In the genomic region with DNA sequence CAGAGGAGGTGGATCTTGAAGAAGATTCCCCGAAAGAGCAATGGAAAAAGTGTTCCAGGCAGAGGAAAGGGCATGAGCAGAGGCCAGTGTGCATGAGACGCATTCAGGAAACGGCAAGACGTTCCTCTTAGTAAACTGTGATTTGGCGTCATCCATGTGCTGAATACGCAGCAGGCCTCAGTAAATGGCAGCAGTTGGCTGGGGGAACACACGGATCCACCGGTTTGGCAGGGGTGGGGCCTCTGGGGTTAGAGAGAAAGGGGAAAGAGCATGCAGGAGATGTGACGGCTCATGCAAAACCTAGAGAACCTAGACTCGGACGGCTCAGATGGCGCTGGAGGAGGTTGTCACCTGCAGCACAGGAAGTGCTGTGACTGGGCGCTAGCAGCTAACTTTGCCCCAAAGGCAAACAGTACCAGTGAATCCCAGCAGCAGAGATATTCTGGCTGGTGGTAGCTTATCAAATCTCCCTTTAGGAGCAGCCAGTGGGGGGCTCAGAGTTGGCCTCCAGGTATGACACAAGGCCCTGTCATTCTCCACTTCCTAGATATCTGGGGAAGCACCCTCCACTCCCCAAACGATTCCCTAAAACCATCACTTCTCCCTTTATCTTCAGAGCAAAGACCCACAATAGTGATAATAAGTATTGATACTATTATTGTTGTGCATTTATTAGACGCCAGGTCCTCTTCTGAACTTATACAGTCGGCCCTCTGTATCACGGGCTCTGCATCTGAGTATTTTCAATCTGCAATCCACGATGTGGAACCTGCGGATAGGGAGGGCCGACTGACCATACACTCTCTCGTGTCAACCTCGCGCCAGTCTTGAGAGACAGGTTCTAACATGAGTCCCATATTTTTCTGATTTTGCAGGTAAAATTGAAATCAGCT, we compare ENCODE assay signal across 1 cellular context.
TF ChIP-seq lines count a peak whose summit lies in the region.

No MANE protein-coding gene starts in this region.

TF ChIP-seq in IMR-90, 13 proteins besides CTCF, POLR2A, EP300 and RAD21:
- TF ChIP-seq NFE2L2 (IDR thresholded peaks at IDR 0.05; ENCODE audit: low read depth, low read length) (no peak), SMC3 (IDR thresholded peaks at IDR 0.05; ENCODE audit: low read depth, low read length) (no peak), RFX5 (IDR thresholded peaks at IDR 0.05; ENCODE audit: low read depth, low read length) (no peak), CEBPB (IDR thresholded peaks at IDR 0.05; ENCODE audit: low read depth, low read length) (no peak), MXI1 (IDR thresholded peaks at IDR 0.05; ENCODE audit: borderline replicate concordance, low read depth, low read length) (no peak), MAFK (IDR thresholded peaks at IDR 0.05; ENCODE audit: low read depth, low read length) (no peak), FOS (IDR thresholded peaks at IDR 0.05; ENCODE audit: low read depth, low read length) (no peak), CHD1 (IDR thresholded peaks at IDR 0.05; ENCODE audit: low read depth, low read length) (no peak), BHLHE40 (IDR thresholded peaks at IDR 0.05; ENCODE audit: low read depth, low read length) (no peak), RCOR1 (IDR thresholded peaks at IDR 0.05; ENCODE audit: insufficient replicate concordance, low read length) (no peak), MAZ (IDR thresholded peaks at IDR 0.05; ENCODE audit: borderline replicate concordance, low read depth, low read length) (no peak)
- TF ChIP-seq, protein P1, sequence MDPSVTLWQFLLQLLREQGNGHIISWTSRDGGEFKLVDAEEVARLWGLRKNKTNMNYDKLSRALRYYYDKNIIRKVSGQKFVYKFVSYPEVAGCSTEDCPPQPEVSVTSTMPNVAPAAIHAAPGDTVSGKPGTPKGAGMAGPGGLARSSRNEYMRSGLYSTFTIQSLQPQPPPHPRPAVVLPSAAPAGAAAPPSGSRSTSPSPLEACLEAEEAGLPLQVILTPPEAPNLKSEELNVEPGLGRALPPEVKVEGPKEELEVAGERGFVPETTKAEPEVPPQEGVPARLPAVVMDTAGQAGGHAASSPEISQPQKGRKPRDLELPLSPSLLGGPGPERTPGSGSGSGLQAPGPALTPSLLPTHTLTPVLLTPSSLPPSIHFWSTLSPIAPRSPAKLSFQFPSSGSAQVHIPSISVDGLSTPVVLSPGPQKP (IDR thresholded peaks at IDR 0.05; ENCODE audit: borderline replicate concordance, low read depth, low read length), result no peak
- TF ChIP-seq, protein P2, sequence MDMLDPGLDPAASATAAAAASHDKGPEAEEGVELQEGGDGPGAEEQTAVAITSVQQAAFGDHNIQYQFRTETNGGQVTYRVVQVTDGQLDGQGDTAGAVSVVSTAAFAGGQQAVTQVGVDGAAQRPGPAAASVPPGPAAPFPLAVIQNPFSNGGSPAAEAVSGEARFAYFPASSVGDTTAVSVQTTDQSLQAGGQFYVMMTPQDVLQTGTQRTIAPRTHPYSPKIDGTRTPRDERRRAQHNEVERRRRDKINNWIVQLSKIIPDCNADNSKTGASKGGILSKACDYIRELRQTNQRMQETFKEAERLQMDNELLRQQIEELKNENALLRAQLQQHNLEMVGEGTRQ (IDR thresholded peaks at IDR 0.05; ENCODE audit: low read depth, low read length), result no peak
